26 cellular contexts compared by ENCODE assay signal in genomic region chr1:6948416-6948815, GRCh38.
"Had no signal": no experiment of that assay in that cellular context is flagged by ENCODE, and none has a peak within 500 bp of the region (broad histone marks: within the 10 kb centered on the region; RNA-seq: fewer than 3 reads in every experiment).

No MANE protein-coding gene starts in this region.

- H3K4me1 Mint-ChIP-seq: activated naive CD4-positive, alpha-beta T cell treated with anti-CD3 and anti-CD28 coated beads, Interleukin-2, amount 50 U/mL, for 24 hours; stimulated activated naive CD8-positive, alpha-beta T cell treated with anti-CD3 and anti-CD28 coated beads, Interleukin-15, amount 100 ng/mL, for 72 hours had no signal

- H3K27me3 Mint-ChIP-seq: stimulated activated naive CD8-positive, alpha-beta T cell treated with anti-CD3 and anti-CD28 coated beads, Interleukin-15, amount 100 ng/mL, for 72 hours had no signal

- H3K9me3 Mint-ChIP-seq: activated naive CD4-positive, alpha-beta T cell treated with anti-CD3 and anti-CD28 coated beads, Interleukin-2, amount 50 U/mL, for 24 hours; activated T-helper 1 cell treated with anti-CD3 and anti-CD28 coated beads, Interleukin-12 subunit alpha, Interleukin-12 subunit beta, Interleukin-2, Interleukin-4 antibody, amounts not matched to agents 30 ng/mL and 10 ng/mL and 1 ng/mL, durations not matched to agents 14 hours and 24 hours and 36 hours; effector memory CD8-positive, alpha-beta T cell; natural killer cell treated with Interleukin-12 subunit alpha and Interleukin-12 subunit beta and Interleukin-15 and Interleukin-18, amount 100 ng/mL, for 72 hours; stimulated activated naive CD8-positive, alpha-beta T cell treated with anti-CD3 and anti-CD28 coated beads, Interleukin-15, amount 100 ng/mL, for 72 hours; T-helper 2 cell treated with Interferon-gamma antibody and Interleukin-4, amounts not matched to agents 5 μg/mL and 100 μg/mL, for 36 hours had no signal

- H3K4me3 Mint-ChIP-seq: activated CD8-positive, alpha-beta T cell treated with anti-CD3 and anti-CD28 coated beads, Interleukin-2, amount 10 ng/mL, durations not matched to agents 7 days and 5 days; activated naive CD4-positive, alpha-beta T cell treated with anti-CD3 and anti-CD28 coated beads, Interleukin-2, amount 50 U/mL, for 24 hours; activated T-helper 1 cell treated with anti-CD3 and anti-CD28 coated beads, Interleukin-12 subunit alpha, Interleukin-12 subunit beta, Interleukin-2, Interleukin-4 antibody, amounts not matched to agents 30 ng/mL and 10 ng/mL and 1 ng/mL, durations not matched to agents 14 hours and 24 hours and 36 hours; effector memory CD8-positive, alpha-beta T cell; natural killer cell treated with Interleukin-12 subunit alpha and Interleukin-12 subunit beta and Interleukin-15 and Interleukin-18, amount 100 ng/mL, for 72 hours; stimulated activated naive CD8-positive, alpha-beta T cell treated with anti-CD3 and anti-CD28 coated beads, Interleukin-15, amount 100 ng/mL, for 72 hours; T-helper 2 cell treated with Interferon-gamma antibody and Interleukin-4, amounts not matched to agents 5 μg/mL and 100 μg/mL, for 36 hours had no signal

- H3K36me3 Mint-ChIP-seq: activated naive CD4-positive, alpha-beta T cell treated with anti-CD3 and anti-CD28 coated beads, Interleukin-2, amount 50 U/mL, for 24 hours; natural killer cell treated with Interleukin-12 subunit alpha and Interleukin-12 subunit beta and Interleukin-15 and Interleukin-18, amount 100 ng/mL, for 72 hours had no signal

- H3K27ac Mint-ChIP-seq: activated CD8-positive, alpha-beta T cell treated with anti-CD3 and anti-CD28 coated beads, Interleukin-2, amount 10 ng/mL, durations not matched to agents 7 days and 5 days; activated naive CD4-positive, alpha-beta T cell treated with anti-CD3 and anti-CD28 coated beads, Interleukin-2, amount 50 U/mL, for 24 hours; activated T-helper 1 cell treated with anti-CD3 and anti-CD28 coated beads, Interleukin-12 subunit alpha, Interleukin-12 subunit beta, Interleukin-2, Interleukin-4 antibody, amounts not matched to agents 30 ng/mL and 10 ng/mL and 1 ng/mL, durations not matched to agents 14 hours and 24 hours and 36 hours; effector memory CD8-positive, alpha-beta T cell; natural killer cell treated with Interleukin-12 subunit alpha and Interleukin-12 subunit beta and Interleukin-15 and Interleukin-18, amount 100 ng/mL, for 72 hours; T-helper 2 cell treated with Interferon-gamma antibody and Interleukin-4, amounts not matched to agents 5 μg/mL and 100 μg/mL, for 36 hours had no signal

- DNase-seq: activated CD4-positive, alpha-beta T cell treated with anti-CD3 and anti-CD28 coated beads for 1 hour; activated CD4-positive, alpha-beta T cell treated with anti-CD3 and anti-CD28 coated beads, Interleukin-2, amount 50 U/mL, for 1 hour; activated CD8-positive, alpha-beta T cell treated with anti-CD3 and anti-CD28 coated beads, Interleukin-2, amount 10 ng/mL, durations not matched to agents 7 days and 5 days; activated gamma-delta T cell; adrenal gland; colonic mucosa; dorsolateral prefrontal cortex; effector memory CD8-positive, alpha-beta T cell; foreskin melanocyte; hippocampal formation; kidney glomerular epithelial cell; midbrain; pancreas; psoas muscle; right cardiac atrium; stimulated activated CD4-positive, alpha-beta T cell treated with anti-CD3 and anti-CD28 coated beads, Interleukin-12 subunit alpha, Interleukin-12 subunit beta, amount 100 ng/mL, for 4 hours; stimulated activated CD4-positive, alpha-beta T cell treated with anti-CD3 and anti-CD28 coated beads, Interleukin-4, amount 100 ng/mL, for 4 hours; stimulated activated naive CD8-positive, alpha-beta T cell treated with anti-CD3 and anti-CD28 coated beads, Interleukin-15, amount 100 ng/mL, for 72 hours; tibial artery had no signal

- H3K9me3 ChIP-seq: adrenal gland, ascending aorta, colonic mucosa, pancreas, psoas muscle, tibial artery had no signal

- ATAC-seq: activated CD8-positive, alpha-beta T cell treated with anti-CD3 and anti-CD28 coated beads, Interleukin-2, amount 10 ng/mL, durations not matched to agents 7 days and 5 days; effector memory CD8-positive, alpha-beta T cell; esophagus mucosa; natural killer cell treated with Interleukin-12 subunit alpha and Interleukin-12 subunit beta and Interleukin-15 and Interleukin-18, amount 100 ng/mL, for 72 hours; pancreas; psoas muscle; stimulated activated naive CD8-positive, alpha-beta T cell treated with anti-CD3 and anti-CD28 coated beads, Interleukin-15, amount 100 ng/mL, for 72 hours had no signal

- FAIRE-seq: endothelial cell of umbilical vein, pancreas had no signal
